In the genomic region with DNA sequence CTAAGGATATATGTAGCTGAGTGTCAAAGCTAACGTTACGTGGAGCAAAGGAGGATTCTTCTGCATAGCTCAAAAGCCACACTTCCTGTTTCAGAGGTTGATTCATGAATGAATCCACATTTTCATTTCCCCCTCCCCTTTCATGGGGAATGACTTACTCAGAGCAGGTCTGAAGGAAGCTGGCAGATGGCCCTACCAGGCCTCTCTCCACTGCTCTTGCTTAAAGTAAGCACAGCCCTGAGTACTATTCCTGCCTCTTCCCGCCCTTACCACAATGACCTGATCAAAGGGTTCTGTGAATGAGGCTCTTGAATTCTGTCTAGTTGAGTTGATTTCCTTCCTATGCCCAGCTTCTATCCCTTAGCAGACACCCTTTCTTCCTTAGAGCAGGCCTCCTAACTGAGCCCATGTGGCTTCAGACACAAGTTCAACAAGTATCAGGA, we compare ENCODE assay signal across 8 cellular contexts. TPM values are rescaled to one million over a fixed set of nuclear protein-coding genes. Genes with fewer than 3 reads are reported as not detected.
A peak's percentile ranks its signal among the peaks of the same experiment; 100 is the strongest.
DNase-seq lines count a peak whose midpoint lies in the region; ATAC-seq and TF ChIP-seq lines count a peak whose summit lies in the region.

No MANE protein-coding gene starts in this region.

- CTCF ChIA-PET in Calu3 (lab: Charles Lee) = interaction anchor here (0.6 to 1.4 kb wide), 5 partner anchors 12 to 271 kb away, joined by 3 to 11 read pairs (median 4); no protein-coding TSS in a partner anchor

- H3K4me2 ChIP-seq in Karpas-422 (ENCODE audit: low read depth, low read length, poor library complexity, severe bottlenecking) (no peak overlapping the region), mesenchymal stem cell (ENCODE audit: low read length, poor library complexity, severe bottlenecking) (no peak overlapping the region)

- no peak overlapping the region for H3K4ac ChIP-seq in mesenchymal stem cell (ENCODE audit: low read depth in 1 of 2, low read length in 2 of 2)

- H2AFZ ChIP-seq in Karpas-422 (ENCODE audit: low read length) (no peak overlapping the region), mesenchymal stem cell (ENCODE audit: low read depth, low read length) (no peak overlapping the region)

- H3K4me3 ChIP-seq in Karpas-422 (ENCODE audit: low read length) = no peak overlapping the region
- H3K4me3 ChIP-seq in mesenchymal stem cell (ENCODE audit: insufficient read depth in 1 of 2, low read depth in 1 of 2, low read length in 2 of 2) = peak overlapping the region in 1 of 2 experiments; percentile 2
- H3K4me3 ChIP-seq in endodermal cell (ENCODE audit: low read length) = no peak overlapping the region

- 0% methylated on average over 2 of the region's 3 CpGs for WGBS in mesenchymal stem cell
- WGBS in endodermal cell (ENCODE audit: insufficient coverage in 1 of 2, insufficient read length in 1 of 2), 2 experiments = 91 to 92% methylated on average over 3 of the region's 3 CpGs

- peaks cover 60% of the 10 kb centered on the region; the same call in 1 of the 2 replicates for H4K20me1 ChIP-seq in Karpas-422 (ENCODE audit: insufficient read depth, low read depth, low read length)

- no TSS peak for BruUV-seq in Calu3 (replicated peaks; lab: Mats Ljungman, UMichigan)

- H4K8ac ChIP-seq in mesenchymal stem cell (ENCODE audit: low read length) = no peak overlapping the region

- no peaks in the 10 kb centered on the region for H3K9me3 ChIP-seq in Karpas-422 (ENCODE audit: low read length)
- H3K9me3 ChIP-seq in mesenchymal stem cell (ENCODE audit: control insufficient read depth, low read length) = no peaks in the 10 kb centered on the region
- H3K9me3 ChIP-seq in endodermal cell (ENCODE audit: control insufficient read depth, low read length) = no peaks in the 10 kb centered on the region

- peak; percentile 36 for DNase-seq in Calu3
- peak; percentile 46 for DNase-seq in Karpas-422
- DNase-seq in activated naive CD8-positive, alpha-beta T cell treated with anti-CD3 and anti-CD28 coated beads, Interleukin-2, amount 50 U/mL, for 24 hours = peak; percentile 14
- DNase-seq in mesenchymal stem cell = peak; percentile 64
- DNase-seq in activated effector memory CD4-positive, alpha-beta T cell treated with anti-CD3 and anti-CD28 coated beads, Interleukin-2, amount 50 U/mL, for 16 hours = no peak
- DNase-seq in endodermal cell = no peak
- DNase-seq in NCI-H187 treated with DMSO at 0.1 percent for 48 hours (lab: John Stamatoyannopoulos, UW) = no peak

- no peaks in the 10 kb centered on the region for H3K27me3 Mint-ChIP-seq in Calu3 (ENCODE audit: unreplicated experiment)
- no peaks in the 10 kb centered on the region for H3K27me3 Mint-ChIP-seq in activated naive CD8-positive, alpha-beta T cell treated with anti-CD3 and anti-CD28 coated beads, Interleukin-2, amount 50 U/mL, for 24 hours
- peaks cover 19% of the 10 kb centered on the region for H3K27me3 Mint-ChIP-seq in endodermal cell (ENCODE audit: insufficient read depth)

- H3K36me3 ChIP-seq in Karpas-422 (ENCODE audit: insufficient read depth, low read length) = no peaks in the 10 kb centered on the region
- no peaks in the 10 kb centered on the region for H3K36me3 ChIP-seq in mesenchymal stem cell (ENCODE audit: control insufficient read depth in 1 of 2, insufficient read depth in 2 of 2, low read depth in 1 of 2, low read length in 2 of 2)
- no peaks in the 10 kb centered on the region for H3K36me3 ChIP-seq in endodermal cell (ENCODE audit: control insufficient read depth, insufficient read depth, low read length)

- H3K4me1 Mint-ChIP-seq in Calu3 (ENCODE audit: low read depth, unreplicated experiment) (peaks cover 11% of the 10 kb centered on the region), endodermal cell (peaks cover 1% of the 10 kb centered on the region)
- H3K4me1 Mint-ChIP-seq in activated naive CD8-positive, alpha-beta T cell treated with anti-CD3 and anti-CD28 coated beads, Interleukin-2, amount 50 U/mL, for 24 hours = peaks cover 39% of the 10 kb centered on the region

- H3K23ac ChIP-seq in mesenchymal stem cell (ENCODE audit: low read length in 2 of 2) = no peak overlapping the region

- peak; percentile 93 for ATAC-seq in activated naive CD8-positive, alpha-beta T cell treated with anti-CD3 and anti-CD28 coated beads, Interleukin-2, amount 50 U/mL, for 24 hours
- ATAC-seq in GM21717 (IDR thresholded peaks at IDR 0.05; ENCODE audit: unreplicated experiment) = no peak

- H3K27ac ChIP-seq in Karpas-422 (ENCODE audit: low read length) = no peak overlapping the region
- H3K27ac ChIP-seq in mesenchymal stem cell (ENCODE audit: low read length, poor library complexity, severe bottlenecking) = no peak overlapping the region
- no peak overlapping the region for H3K27ac ChIP-seq in endodermal cell (ENCODE audit: low read depth, low read length)

- H3K79me1 ChIP-seq in mesenchymal stem cell (replicated peaks; ENCODE audit: low read length, poor library complexity, severe bottlenecking) = peaks cover 26% of the 10 kb centered on the region

- no peak overlapping the region for H2BK15ac ChIP-seq in mesenchymal stem cell (ENCODE audit: low read depth, poor library complexity, severe bottlenecking)

- H3K36me3 Mint-ChIP-seq in Calu3 (ENCODE audit: insufficient read depth, unreplicated experiment) = no peaks in the 10 kb centered on the region
- no peaks in the 10 kb centered on the region for H3K36me3 Mint-ChIP-seq in activated naive CD8-positive, alpha-beta T cell treated with anti-CD3 and anti-CD28 coated beads, Interleukin-2, amount 50 U/mL, for 24 hours (ENCODE audit: low read depth)
- no peaks in the 10 kb centered on the region for H3K36me3 Mint-ChIP-seq in endodermal cell (ENCODE audit: low read depth)

- no peak overlapping the region for H3K14ac ChIP-seq in mesenchymal stem cell (ENCODE audit: low read length in 2 of 2)

- H2BK12ac ChIP-seq in mesenchymal stem cell (ENCODE audit: low read length in 2 of 2) = no peak overlapping the region

- H3K9me3 Mint-ChIP-seq in Calu3 (ENCODE audit: low read depth, unreplicated experiment) = no peaks in the 10 kb centered on the region
- H3K9me3 Mint-ChIP-seq in activated naive CD8-positive, alpha-beta T cell treated with anti-CD3 and anti-CD28 coated beads, Interleukin-2, amount 50 U/mL, for 24 hours = no peaks in the 10 kb centered on the region
- H3K9me3 Mint-ChIP-seq in endodermal cell = no peaks in the 10 kb centered on the region

- H3K18ac ChIP-seq in mesenchymal stem cell (ENCODE audit: low read depth in 1 of 2, low read length in 2 of 2) = no peak overlapping the region

- H2BK120ac ChIP-seq in mesenchymal stem cell (ENCODE audit: low read depth, low read length) = no peak overlapping the region

- H4K91ac ChIP-seq in mesenchymal stem cell (ENCODE audit: low read length) = no peak overlapping the region

- no peak overlapping the region for H3K9ac ChIP-seq in Karpas-422 (ENCODE audit: low read length)
- H3K9ac ChIP-seq in mesenchymal stem cell (ENCODE audit: low read length) = peak overlapping the region; percentile 7
- H3K9ac ChIP-seq in endodermal cell (ENCODE audit: extremely low read depth, low read length, poor library complexity, severe bottlenecking) = no peak overlapping the region

- TF ChIP-seq CTCF in Calu3 (IDR thresholded peaks at IDR 0.05; ENCODE audit: unreplicated experiment) = no peak
- TF ChIP-seq CTCF in endodermal cell (conservative IDR thresholded peaks at IDR 0.05) = no peak

- H3K27ac Mint-ChIP-seq in Calu3 (ENCODE audit: unreplicated experiment) (no peak overlapping the region), endodermal cell (no peak overlapping the region)
- H3K27ac Mint-ChIP-seq in activated naive CD8-positive, alpha-beta T cell treated with anti-CD3 and anti-CD28 coated beads, Interleukin-2, amount 50 U/mL, for 24 hours = peak overlapping the region; percentile 12

- no peaks in the 10 kb centered on the region for H3K9me2 ChIP-seq in Karpas-422 (replicated peaks; ENCODE audit: insufficient read depth, low read length)

- intact Hi-C loops in Calu3 (cut with micrococcal nuclease; ENCODE audit: unreplicated experiment) = no loop called here

- H3K27me3 ChIP-seq in Karpas-422 (ENCODE audit: low read length) (no peaks in the 10 kb centered on the region), mesenchymal stem cell (ENCODE audit: control insufficient read depth in 1 of 2, insufficient read depth in 1 of 2, low read length in 2 of 2) (no peaks in the 10 kb centered on the region), endodermal cell (ENCODE audit: control insufficient read depth, insufficient read depth, low read length, poor library complexity, severe bottlenecking) (peaks cover 1% of the 10 kb centered on the region)

- H3K4me1 ChIP-seq in Karpas-422 (ENCODE audit: low read length) (peaks cover 10% of the 10 kb centered on the region), mesenchymal stem cell (ENCODE audit: control insufficient read depth, insufficient read depth, low read depth, low read length) (no peaks in the 10 kb centered on the region), endodermal cell (ENCODE audit: control insufficient read depth, insufficient read depth, low read length) (no peaks in the 10 kb centered on the region)

- H2BK5ac ChIP-seq in mesenchymal stem cell (ENCODE audit: low read depth, low read length, poor library complexity, severe bottlenecking) = no peak overlapping the region

- H3K79me2 ChIP-seq in Karpas-422 (ENCODE audit: low read length) = no peaks in the 10 kb centered on the region

- H3K4me3 Mint-ChIP-seq in Calu3 (ENCODE audit: low read depth, unreplicated experiment) (no peak overlapping the region), endodermal cell (no peak overlapping the region)
- no peak overlapping the region for H3K4me3 Mint-ChIP-seq in activated naive CD8-positive, alpha-beta T cell treated with anti-CD3 and anti-CD28 coated beads, Interleukin-2, amount 50 U/mL, for 24 hours

- no peak overlapping the region for H2AK5ac ChIP-seq in mesenchymal stem cell (ENCODE audit: low read length, severe bottlenecking)

RNA-seq across cellular contexts. Expression of a gene that starts 6.3 kb away (rescaled TPM):
- total RNA-seq in Calu3 (2022) (5.9 and 6.2 TPM in 2 replicates), endodermal cell (1 to 10 TPM; 2.0 to 2.5 TPM)
- total RNA-seq in Karpas-422 (2014; rRNA removed; shearing (Covaris generic); ENCODE audit: low replicate concordance) = 2.5 and 3.9 TPM in 2 replicates
- polyA plus RNA-seq in mesenchymal stem cell (2013, experiment 1 of 2) = 0.98 TPM
- polyA plus RNA-seq in mesenchymal stem cell (2013, experiment 2 of 2) = 1.0 TPM
- 0.57 TPM for polyA plus RNA-seq in endodermal cell (2013, experiment 1 of 2)
- 0.58 TPM for polyA plus RNA-seq in endodermal cell (2013, experiment 2 of 2)

RNA-seq across cellular contexts. Expression of a gene that starts 18.1 kb away (rescaled TPM):
- total RNA-seq in Calu3 (2022) (16.2 and 16.7 TPM in 2 replicates), endodermal cell (1 to 10 TPM; 6.8 to 7.7 TPM)
- total RNA-seq in Karpas-422 (2014; rRNA removed; shearing (Covaris generic); ENCODE audit: low replicate concordance) = 5.5 and 7.2 TPM in 2 replicates
- polyA plus RNA-seq in mesenchymal stem cell (2013, experiment 1 of 2) = 4.3 TPM
- polyA plus RNA-seq in mesenchymal stem cell (2013, experiment 2 of 2) = 4.3 TPM
- 3.1 TPM for polyA plus RNA-seq in endodermal cell (2013, experiment 1 of 2)
- 2.4 TPM for polyA plus RNA-seq in endodermal cell (2013, experiment 2 of 2)

RNA-seq across cellular contexts. Expression of a gene that starts 43.0 kb away (rescaled TPM):
- 198 and 259 TPM in 2 replicates for total RNA-seq in Calu3 (2022)
- 17.8 and 28.5 TPM in 2 replicates for total RNA-seq in Karpas-422 (2014; rRNA removed; shearing (Covaris generic); ENCODE audit: low replicate concordance)
- polyA plus RNA-seq in mesenchymal stem cell (2013, experiment 1 of 2) = 40.5 TPM
- 40.9 TPM for polyA plus RNA-seq in mesenchymal stem cell (2013, experiment 2 of 2)
- 10 to 100 TPM; 30.7 to 38.1 TPM for total RNA-seq in endodermal cell
- 19.4 TPM for polyA plus RNA-seq in endodermal cell (2013, experiment 1 of 2)
- polyA plus RNA-seq in endodermal cell (2013, experiment 2 of 2) = 22.2 TPM

Comparison
In these comparisons a context has a peak if more than half of its experiments do, and no peak if none do; other contexts are left out.
1. DNase-seq: peak in Calu3 (single experiment), Karpas-422 (single experiment), activated naive CD8-positive, alpha-beta T cell treated with anti-CD3 and anti-CD28 coated beads, Interleukin-2, amount 50 U/mL, for 24 hours (single experiment) and mesenchymal stem cell (single experiment); none in activated effector memory CD4-positive, alpha-beta T cell treated with anti-CD3 and anti-CD28 coated beads, Interleukin-2, amount 50 U/mL, for 16 hours (single experiment), endodermal cell (single experiment) and NCI-H187 treated with DMSO at 0.1 percent for 48 hours (single experiment).